ENCODE assay signal across 12 cellular contexts in the genomic region with DNA sequence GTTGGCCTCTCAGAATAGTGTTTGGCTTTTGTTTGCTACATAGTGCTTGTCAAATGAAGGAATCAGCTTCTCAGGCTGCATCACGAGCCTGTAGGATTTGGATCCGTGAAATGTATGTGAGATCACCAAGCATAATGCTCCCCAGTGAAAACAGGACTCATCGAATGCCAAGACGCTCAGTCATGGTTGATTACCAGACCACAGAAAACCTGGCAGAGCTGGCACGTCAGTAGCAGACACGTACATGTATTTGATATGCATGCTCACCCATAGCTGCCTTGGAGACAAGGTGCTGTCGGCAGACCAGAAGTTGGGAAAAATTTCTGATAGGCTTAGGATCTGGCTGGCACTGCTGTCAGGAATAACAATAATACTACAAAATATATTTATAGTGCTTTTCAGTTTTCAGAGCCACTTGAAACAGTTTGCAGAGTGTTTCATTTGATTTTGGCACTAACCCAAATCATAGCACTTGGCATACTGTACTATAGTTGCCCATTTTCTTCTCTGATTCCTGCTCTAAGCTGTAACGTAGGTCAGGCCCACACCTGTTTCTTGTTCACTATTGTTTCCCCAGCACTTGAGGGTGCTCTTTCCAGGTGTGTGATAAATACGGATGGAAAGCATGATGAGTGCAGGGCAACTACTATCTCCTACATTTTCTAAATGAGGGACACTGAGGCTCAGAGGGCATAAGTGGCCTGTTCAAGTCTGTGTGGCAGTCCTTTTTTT.
DNase-seq lines count a peak whose midpoint lies in the region; ATAC-seq and TF ChIP-seq lines count a peak whose summit lies in the region.
"Had no signal": no experiment of that assay in that cellular context is flagged by ENCODE, and none has a peak within 500 bp of the region (broad histone marks: within the 10 kb centered on the region; RNA-seq: fewer than 3 reads in every experiment).

No MANE protein-coding gene starts in this region.

- H3K9me3 ChIP-seq in SK-N-SH (no peaks in the 10 kb centered on the region), left ventricle myocardium inferior (replicated peaks) (no peaks in the 10 kb centered on the region)
- H3K9me3 ChIP-seq: uterus had no signal

- ATAC-seq in GM18861 (IDR thresholded peaks at IDR 0.05; ENCODE audit: unreplicated experiment) (no peak), GM19452 (IDR thresholded peaks at IDR 0.05; ENCODE audit: unreplicated experiment) (no peak)
- no peak for ATAC-seq in stimulated activated naive CD8-positive, alpha-beta T cell treated with anti-CD3 and anti-CD28 coated beads, Interleukin-15, Interleukin-2, amounts not matched to agents 100 U/mL and 50 U/mL, for 24 hours

- no peaks in the 10 kb centered on the region for H3K27me3 ChIP-seq in ACC112 (ENCODE audit: insufficient read depth, low read length)
- H3K27me3 ChIP-seq in SK-N-SH (ENCODE audit: insufficient read depth), result no peaks in the 10 kb centered on the region
- H3K27me3 ChIP-seq in left ventricle myocardium inferior (ENCODE audit: low read depth), result no peaks in the 10 kb centered on the region
- H3K27me3 ChIP-seq: uterus had no signal

- no peak overlapping the region for H3K4me3 ChIP-seq in ACC112 (ENCODE audit: low read depth, low read length)
- no peak overlapping the region for H3K4me3 ChIP-seq in SK-N-SH (ENCODE audit: low read depth in 2 of 2, low read length in 1 of 2)
- H3K4me3 ChIP-seq in left ventricle myocardium inferior, result no peak overlapping the region
- H3K4me3 ChIP-seq: skin epidermis, uterus had no signal

- 37% methylated on average over 9 of the region's 9 CpGs for WGBS in SK-N-SH (ENCODE audit: low lambda C conversion rate)

- H3K9ac ChIP-seq in SK-N-SH, result peak overlapping the region; percentile 53; the same call in 1 of the 2 replicates

- POLR2A ChIA-PET in SK-N-SH (lab: Yijun Ruan, JAX), result no interaction called here

- no peak for TF ChIP-seq RAD21 in SK-N-SH (IDR thresholded peaks at IDR 0.05; ENCODE audit: low read length)

- peaks cover 8% of the 10 kb centered on the region for H3F3A ChIP-seq in SK-N-SH (replicated peaks; ENCODE audit: insufficient read depth)

- TF ChIP-seq CTCF in SK-N-SH (IDR thresholded peaks at IDR 0.05), result no peak
- no peak for TF ChIP-seq CTCF in left ventricle myocardium inferior (IDR thresholded peaks at IDR 0.05; ENCODE audit: borderline replicate concordance)

- H3K36me3 ChIP-seq in ACC112 (ENCODE audit: insufficient read depth, low read length), result no peaks in the 10 kb centered on the region
- peaks cover 0 to 3% of the 10 kb centered on the region in 2 experiments for H3K36me3 ChIP-seq in SK-N-SH (replicated peaks in 1 of 2; ENCODE audit: control insufficient read depth in 1 of 2, insufficient read depth in 2 of 2, low read length in 1 of 2)
- peaks cover 12% of the 10 kb centered on the region for H3K36me3 ChIP-seq in left ventricle myocardium inferior
- H3K36me3 ChIP-seq: uterus had no signal

- no peaks in the 10 kb centered on the region for H3K9me2 ChIP-seq in SK-N-SH

- intact Hi-C loops in left ventricle myocardium inferior (cut with micrococcal nuclease), result no loop called here

- TF ChIP-seq EP300 in SK-N-SH (IDR thresholded peaks at IDR 0.05; ENCODE audit: borderline replicate concordance in 1 of 2, low read depth in 1 of 2, low read length in 1 of 2), result peak; percentile 22 to 86; a peak in 2 of 4 replicates

- H3K4me1 ChIP-seq in ACC112 (ENCODE audit: control insufficient read depth, insufficient read depth, low read length, unreplicated experiment) (peaks cover 17% of the 10 kb centered on the region), SK-N-SH (ENCODE audit: control insufficient read depth in 1 of 2, insufficient read depth in 2 of 2, low read depth in 1 of 2, low read length in 1 of 2) (peaks cover 3 to 10% of the 10 kb centered on the region in 2 experiments), left ventricle myocardium inferior (peaks cover 88% of the 10 kb centered on the region)
- H3K4me1 ChIP-seq: uterus had no signal

- H3K79me2 ChIP-seq in ACC112 (ENCODE audit: control insufficient read depth, insufficient read depth, low read length, unreplicated experiment) (no peaks in the 10 kb centered on the region), SK-N-SH (ENCODE audit: insufficient read depth) (no peaks in the 10 kb centered on the region)

- peak overlapping the region; percentile 32; the same call in 1 of the 2 replicates for H3K4me2 ChIP-seq in SK-N-SH

- DNase-seq in LHCN-M2 (ENCODE audit: low read depth) (peak; percentile 99), SK-N-SH (no peak), left ventricle myocardium inferior (no peak), HuH-7.5 (ENCODE audit: low spot score) (no peak)
- no peak for DNase-seq in stimulated activated naive CD8-positive, alpha-beta T cell treated with anti-CD3 and anti-CD28 coated beads, Interleukin-15, Interleukin-2, amounts not matched to agents 100 U/mL and 50 U/mL, for 24 hours
- DNase-seq: COR-L47, NCI-H524, uterus had no signal

- H3K27ac ChIP-seq in ACC112 (ENCODE audit: low read depth, low read length), result peak overlapping the region; percentile 87
- peak overlapping the region in 1 of 2 experiments; percentile 88; a peak in 3 of 4 replicates for H3K27ac ChIP-seq in SK-N-SH (ENCODE audit: low read depth in 2 of 2, low read length in 1 of 2)
- peak overlapping the region; percentile 52 for H3K27ac ChIP-seq in left ventricle myocardium inferior (replicated peaks)
- H3K27ac ChIP-seq: uterus had no signal

- CTCF ChIA-PET in SK-N-SH (lab: Yijun Ruan, JAX), result interaction anchor here (0.8 to 1.6 kb wide), 3 partner anchors 9 to 39 kb away, joined by 3 to 4 read pairs (median 3); no protein-coding TSS in a partner anchor

- H2AFZ ChIP-seq in ACC112 (ENCODE audit: low read length, unreplicated experiment), result no peak overlapping the region
- H2AFZ ChIP-seq in SK-N-SH (ENCODE audit: low read depth), result no peak overlapping the region

- H4K20me1 ChIP-seq in SK-N-SH (ENCODE audit: insufficient read depth), result no peaks in the 10 kb centered on the region

TF ChIP-seq in SK-N-SH, 30 proteins besides CTCF, POLR2A, EP300 and RAD21 (continues in another document):
- TF ChIP-seq TCF12 (IDR thresholded peaks at IDR 0.05) (peak; percentile 90), JUND (IDR thresholded peaks at IDR 0.05) (peak; percentile 86), EZH2phosphoT487 (IDR thresholded peaks at IDR 0.05; ENCODE audit: borderline replicate concordance, low read depth) (no peak), FOXM1 (IDR thresholded peaks at IDR 0.05; ENCODE audit: low read depth) (no peak; the same call in 1 of the 2 replicates), SMC3 (IDR thresholded peaks at IDR 0.05; ENCODE audit: low read depth, low read length) (no peak), RCOR1 (IDR thresholded peaks at IDR 0.05; ENCODE audit: low read length) (no peak), FOXJ3 (CRISPR knock-in tag; IDR thresholded peaks at IDR 0.05) (no peak), GABPA (IDR thresholded peaks at IDR 0.05; ENCODE audit: low read depth) (no peak), TEAD4 (IDR thresholded peaks at IDR 0.05; ENCODE audit: borderline replicate concordance, insufficient read depth) (peak; percentile 91), SIN3A (IDR thresholded peaks at IDR 0.05; ENCODE audit: borderline replicate concordance, low read depth, low read length) (peak; percentile 75), POLR2AphosphoS5 (IDR thresholded peaks at IDR 0.05; ENCODE audit: low read depth, low read length) (peak; percentile 59; the same call in 1 of the 2 replicates)
- TF ChIP-seq, protein P1, sequence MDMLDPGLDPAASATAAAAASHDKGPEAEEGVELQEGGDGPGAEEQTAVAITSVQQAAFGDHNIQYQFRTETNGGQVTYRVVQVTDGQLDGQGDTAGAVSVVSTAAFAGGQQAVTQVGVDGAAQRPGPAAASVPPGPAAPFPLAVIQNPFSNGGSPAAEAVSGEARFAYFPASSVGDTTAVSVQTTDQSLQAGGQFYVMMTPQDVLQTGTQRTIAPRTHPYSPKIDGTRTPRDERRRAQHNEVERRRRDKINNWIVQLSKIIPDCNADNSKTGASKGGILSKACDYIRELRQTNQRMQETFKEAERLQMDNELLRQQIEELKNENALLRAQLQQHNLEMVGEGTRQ (IDR thresholded peaks at IDR 0.05; ENCODE audit: borderline replicate concordance, low read depth, low read length), result no peak
- TF ChIP-seq, protein P2, sequence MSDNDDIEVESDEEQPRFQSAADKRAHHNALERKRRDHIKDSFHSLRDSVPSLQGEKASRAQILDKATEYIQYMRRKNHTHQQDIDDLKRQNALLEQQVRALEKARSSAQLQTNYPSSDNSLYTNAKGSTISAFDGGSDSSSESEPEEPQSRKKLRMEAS (IDR thresholded peaks at IDR 0.05; ENCODE audit: low read depth), result 0 out of 2 replicates have a peak, but pooled peaks have one; percentile 20
- TF ChIP-seq, protein P3, sequence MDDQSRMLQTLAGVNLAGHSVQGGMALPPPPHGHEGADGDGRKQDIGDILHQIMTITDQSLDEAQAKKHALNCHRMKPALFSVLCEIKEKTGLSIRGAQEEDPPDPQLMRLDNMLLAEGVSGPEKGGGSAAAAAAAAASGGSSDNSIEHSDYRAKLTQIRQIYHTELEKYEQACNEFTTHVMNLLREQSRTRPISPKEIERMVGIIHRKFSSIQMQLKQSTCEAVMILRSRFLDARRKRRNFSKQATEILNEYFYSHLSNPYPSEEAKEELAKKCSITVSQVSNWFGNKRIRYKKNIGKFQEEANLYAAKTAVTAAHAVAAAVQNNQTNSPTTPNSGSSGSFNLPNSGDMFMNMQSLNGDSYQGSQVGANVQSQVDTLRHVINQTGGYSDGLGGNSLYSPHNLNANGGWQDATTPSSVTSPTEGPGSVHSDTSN (IDR thresholded peaks at IDR 0.05), result peak; percentile 91
- TF ChIP-seq, protein P4, sequence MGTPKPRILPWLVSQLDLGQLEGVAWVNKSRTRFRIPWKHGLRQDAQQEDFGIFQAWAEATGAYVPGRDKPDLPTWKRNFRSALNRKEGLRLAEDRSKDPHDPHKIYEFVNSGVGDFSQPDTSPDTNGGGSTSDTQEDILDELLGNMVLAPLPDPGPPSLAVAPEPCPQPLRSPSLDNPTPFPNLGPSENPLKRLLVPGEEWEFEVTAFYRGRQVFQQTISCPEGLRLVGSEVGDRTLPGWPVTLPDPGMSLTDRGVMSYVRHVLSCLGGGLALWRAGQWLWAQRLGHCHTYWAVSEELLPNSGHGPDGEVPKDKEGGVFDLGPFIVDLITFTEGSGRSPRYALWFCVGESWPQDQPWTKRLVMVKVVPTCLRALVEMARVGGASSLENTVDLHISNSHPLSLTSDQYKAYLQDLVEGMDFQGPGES (IDR thresholded peaks at IDR 0.05; ENCODE audit: low read depth, low read length), result no peak
